ENCODE assay signal across 1 cellular context in the genomic region with DNA sequence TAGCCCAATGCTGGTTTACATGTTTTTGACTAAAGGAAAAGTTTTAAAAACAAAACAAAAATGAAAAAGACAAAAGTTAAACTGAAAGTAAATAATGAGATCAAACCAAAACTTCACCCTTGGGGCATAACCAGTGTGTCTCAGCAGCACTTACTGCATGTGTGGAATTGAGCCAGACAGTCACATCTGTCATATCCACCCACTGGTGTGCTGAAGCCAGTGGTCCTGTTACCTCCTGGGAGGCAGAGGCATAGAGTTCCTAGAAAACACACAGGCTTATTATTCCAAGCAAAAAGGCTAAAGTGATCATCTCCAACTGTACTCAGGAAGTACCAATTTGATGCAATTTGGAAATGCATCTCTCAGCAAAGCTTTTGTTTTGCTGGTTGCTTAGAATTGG.
TF ChIP-seq lines count a peak whose summit lies in the region.

No MANE protein-coding gene starts in this region.

TF ChIP-seq in K562, 482 proteins besides CTCF, POLR2A, EP300 and RAD21 (continued from another document):
- TF ChIP-seq, protein P1, sequence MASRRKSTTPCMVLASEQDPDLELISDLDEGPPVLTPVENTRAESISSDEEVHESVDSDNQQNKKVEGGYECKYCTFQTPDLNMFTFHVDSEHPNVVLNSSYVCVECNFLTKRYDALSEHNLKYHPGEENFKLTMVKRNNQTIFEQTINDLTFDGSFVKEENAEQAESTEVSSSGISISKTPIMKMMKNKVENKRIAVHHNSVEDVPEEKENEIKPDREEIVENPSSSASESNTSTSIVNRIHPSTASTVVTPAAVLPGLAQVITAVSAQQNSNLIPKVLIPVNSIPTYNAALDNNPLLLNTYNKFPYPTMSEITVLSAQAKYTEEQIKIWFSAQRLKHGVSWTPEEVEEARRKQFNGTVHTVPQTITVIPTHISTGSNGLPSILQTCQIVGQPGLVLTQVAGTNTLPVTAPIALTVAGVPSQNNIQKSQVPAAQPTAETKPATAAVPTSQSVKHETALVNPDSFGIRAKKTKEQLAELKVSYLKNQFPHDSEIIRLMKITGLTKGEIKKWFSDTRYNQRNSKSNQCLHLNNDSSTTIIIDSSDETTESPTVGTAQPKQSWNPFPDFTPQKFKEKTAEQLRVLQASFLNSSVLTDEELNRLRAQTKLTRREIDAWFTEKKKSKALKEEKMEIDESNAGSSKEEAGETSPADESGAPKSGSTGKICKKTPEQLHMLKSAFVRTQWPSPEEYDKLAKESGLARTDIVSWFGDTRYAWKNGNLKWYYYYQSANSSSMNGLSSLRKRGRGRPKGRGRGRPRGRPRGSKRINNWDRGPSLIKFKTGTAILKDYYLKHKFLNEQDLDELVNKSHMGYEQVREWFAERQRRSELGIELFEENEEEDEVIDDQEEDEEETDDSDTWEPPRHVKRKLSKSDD (conservative IDR thresholded peaks at IDR 0.05; ENCODE audit: low read length): no peak
- TF ChIP-seq NR2C2 (CRISPR knock-in tag; IDR thresholded peaks at IDR 0.05) (no peak), NR2C2 (tag; IDR thresholded peaks at IDR 0.05) (no peak), ZNF644 (tag; IDR thresholded peaks at IDR 0.05; ENCODE audit: low read depth) (no peak), PCBP2 (IDR thresholded peaks at IDR 0.05; ENCODE audit: low read depth, low read length, poor library complexity, severe bottlenecking) (no peak), CHD4 (IDR thresholded peaks at IDR 0.05; ENCODE audit: insufficient read depth, insufficient replicate concordance, low read depth, low read length, poor library complexity, severe bottlenecking) (no peak), ZNF586 (CRISPR knock-in tag; conservative IDR thresholded peaks at IDR 0.05) (no peak)
- TF ChIP-seq, protein P2, sequence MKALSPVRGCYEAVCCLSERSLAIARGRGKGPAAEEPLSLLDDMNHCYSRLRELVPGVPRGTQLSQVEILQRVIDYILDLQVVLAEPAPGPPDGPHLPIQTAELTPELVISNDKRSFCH (CRISPR knock-in tag; IDR thresholded peaks at IDR 0.05): no peak
- TF ChIP-seq, protein P2 (tag; IDR thresholded peaks at IDR 0.05): no peak
